Comparison of ENCODE assay signal across 13 cellular contexts in the genomic region with DNA sequence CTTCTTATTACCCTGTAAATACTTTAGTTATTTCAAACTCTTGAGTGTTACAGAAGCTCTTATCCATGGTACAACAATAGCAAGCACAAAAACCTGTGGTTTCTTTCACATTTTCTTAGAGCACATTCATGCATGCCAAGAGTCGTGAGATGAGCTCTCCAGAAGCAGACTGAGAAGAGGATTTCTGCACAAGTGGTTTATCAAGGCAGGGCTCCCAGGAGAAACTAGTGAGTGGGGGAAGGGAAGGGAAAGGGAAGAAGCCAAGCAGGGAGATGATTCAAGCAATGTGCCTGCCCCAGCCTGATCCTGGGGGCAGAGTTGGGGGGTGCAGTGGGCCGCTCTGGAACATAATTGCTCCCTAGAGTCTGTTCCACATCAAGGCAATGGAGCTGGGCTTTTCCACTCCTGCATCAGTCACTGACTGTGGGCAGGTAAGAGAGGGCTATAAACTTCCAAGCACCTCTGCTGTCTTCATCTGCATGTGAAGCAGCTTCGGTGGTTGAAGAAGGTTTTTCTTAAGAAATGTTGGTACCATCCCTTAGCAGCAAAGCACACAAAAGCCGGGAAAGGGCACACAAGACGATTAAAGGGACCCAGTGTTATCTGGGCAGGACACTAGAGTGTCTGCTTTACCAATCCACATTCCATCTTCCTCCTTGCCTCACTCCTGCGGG.
A peak's percentile ranks its signal among the peaks of the same experiment; 100 is the strongest.
DNase-seq lines count a peak whose midpoint lies in the region; ATAC-seq and TF ChIP-seq lines count a peak whose summit lies in the region.
"Had no signal": no experiment of that assay in that cellular context is flagged by ENCODE, and none has a peak within 500 bp of the region (broad histone marks: within the 10 kb centered on the region; RNA-seq: fewer than 3 reads in every experiment).

No MANE protein-coding gene starts in this region.

- in situ Hi-C loops in brain microvascular endothelial cell (cut with HindIII; ENCODE audit: low pct_ligation_motif_present, low sequenced_read_pairs): no loop called here

- H3K9me3 Mint-ChIP-seq in activated naive CD8-positive, alpha-beta T cell treated with anti-CD3 and anti-CD28 coated beads for 36 hours: no peaks in the 10 kb centered on the region

- DNase-seq in right atrium auricular region (ENCODE audit: low spot score): no peak
- DNase-seq in Right ventricle myocardium inferior (ENCODE audit: missing footprints): no peak
- DNase-seq in brain microvascular endothelial cell: peak; percentile 75
- DNase-seq in kidney epithelial cell (ENCODE audit: low read depth): peak; percentile 62
- DNase-seq in NCI-H2107 treated with DMSO at 0.1 percent for 48 hours (lab: John Stamatoyannopoulos, UW; ENCODE audit: unreplicated experiment): no peak
- no peak for DNase-seq in stimulated activated CD4-positive, alpha-beta T cell treated with anti-CD3 and anti-CD28 coated beads, Interleukin-1b, Interleukin-23, amount 100 ng/mL, for 48 hours
- no peak for DNase-seq in activated naive CD8-positive, alpha-beta T cell treated with anti-CD3 and anti-CD28 coated beads for 36 hours
- DNase-seq: activated CD4-positive, alpha-beta memory T cell treated with anti-CD3 and anti-CD28 coated beads for 36 hours; H7; natural killer cell; T-helper 17 cell; tibial artery had no signal

- H3K27ac ChIP-seq in right atrium auricular region: peak overlapping the region; percentile 32 to 84
- no peak overlapping the region for H3K27ac ChIP-seq in brain microvascular endothelial cell
- H3K27ac ChIP-seq: tibial artery had no signal

- H3K4me3 Mint-ChIP-seq in activated naive CD8-positive, alpha-beta T cell treated with anti-CD3 and anti-CD28 coated beads for 36 hours: no peak overlapping the region
- H3K4me3 Mint-ChIP-seq: activated CD4-positive, alpha-beta memory T cell treated with anti-CD3 and anti-CD28 coated beads for 36 hours; natural killer cell; T-helper 17 cell had no signal

- no peaks in the 10 kb centered on the region for H3K27me3 Mint-ChIP-seq in activated naive CD8-positive, alpha-beta T cell treated with anti-CD3 and anti-CD28 coated beads for 36 hours
- H3K27me3 Mint-ChIP-seq: activated CD4-positive, alpha-beta memory T cell treated with anti-CD3 and anti-CD28 coated beads for 36 hours; T-helper 17 cell had no signal

- H3K27ac Mint-ChIP-seq in activated naive CD8-positive, alpha-beta T cell treated with anti-CD3 and anti-CD28 coated beads for 36 hours: no peak overlapping the region
- H3K27ac Mint-ChIP-seq: activated CD4-positive, alpha-beta memory T cell treated with anti-CD3 and anti-CD28 coated beads for 36 hours; natural killer cell; T-helper 17 cell had no signal

- intact Hi-C loops in Right ventricle myocardium inferior (cut with DNase I): no loop called here

- H3K4me3 ChIP-seq in right atrium auricular region: no peak overlapping the region
- H3K4me3 ChIP-seq in brain microvascular endothelial cell (ENCODE audit: low read depth, low read length): no peak overlapping the region
- no peak overlapping the region for H3K4me3 ChIP-seq in kidney epithelial cell (ENCODE audit: low read depth, low read length)
- H3K4me3 ChIP-seq: tibial artery had no signal

- peaks cover 0 to 54% of the 10 kb centered on the region in 2 donors for H3K4me1 ChIP-seq in right atrium auricular region

- H3K9me3 ChIP-seq in right atrium auricular region: no peaks in the 10 kb centered on the region
- H3K9me3 ChIP-seq: tibial artery had no signal

- H3K36me3 ChIP-seq in right atrium auricular region: no peaks in the 10 kb centered on the region
- H3K36me3 ChIP-seq in brain microvascular endothelial cell (replicated peaks): no peaks in the 10 kb centered on the region
- H3K36me3 ChIP-seq in kidney epithelial cell (ENCODE audit: control insufficient read depth, insufficient read depth, low read length): peaks cover 2% of the 10 kb centered on the region
- H3K36me3 ChIP-seq: tibial artery had no signal

- H3K27me3 ChIP-seq in right atrium auricular region: no peaks in the 10 kb centered on the region
- no peaks in the 10 kb centered on the region for H3K27me3 ChIP-seq in brain microvascular endothelial cell (replicated peaks)
- H3K27me3 ChIP-seq in kidney epithelial cell (ENCODE audit: control insufficient read depth, insufficient read depth, low read length): no peaks in the 10 kb centered on the region
- H3K27me3 ChIP-seq: tibial artery had no signal

- no peaks in the 10 kb centered on the region for H3K4me1 Mint-ChIP-seq in activated naive CD8-positive, alpha-beta T cell treated with anti-CD3 and anti-CD28 coated beads for 36 hours
- H3K4me1 Mint-ChIP-seq: natural killer cell, T-helper 17 cell had no signal

- TF ChIP-seq CTCF in right atrium auricular region (IDR thresholded peaks at IDR 0.05): no peak
- no peak for TF ChIP-seq CTCF in brain microvascular endothelial cell (IDR thresholded peaks at IDR 0.05; ENCODE audit: low read depth, low read length, missing control alignments)
- no peak for TF ChIP-seq CTCF in kidney epithelial cell (IDR thresholded peaks at IDR 0.05; ENCODE audit: insufficient read depth, low read length, poor library complexity, severe bottlenecking)

- ATAC-seq in Right ventricle myocardium inferior: no peak
- no peak for ATAC-seq in HG03378 (IDR thresholded peaks at IDR 0.05; ENCODE audit: unreplicated experiment)
- ATAC-seq: natural killer cell, T-helper 17 cell had no signal

- H3K36me3 Mint-ChIP-seq in activated naive CD8-positive, alpha-beta T cell treated with anti-CD3 and anti-CD28 coated beads for 36 hours: no peaks in the 10 kb centered on the region
- H3K36me3 Mint-ChIP-seq: activated CD4-positive, alpha-beta memory T cell treated with anti-CD3 and anti-CD28 coated beads for 36 hours; natural killer cell had no signal

Comparison
In these comparisons a context has a peak if more than half of its experiments do, and no peak if none do; other contexts are left out.
1. DNase-seq: peak in brain microvascular endothelial cell (single experiment) and kidney epithelial cell (single experiment); none in right atrium auricular region (single experiment), Right ventricle myocardium inferior (single experiment), NCI-H2107 treated with DMSO at 0.1 percent for 48 hours (single experiment), stimulated activated CD4-positive, alpha-beta T cell treated with anti-CD3 and anti-CD28 coated beads, Interleukin-1b, Interleukin-23, amount 100 ng/mL, for 48 hours (single experiment) and activated naive CD8-positive, alpha-beta T cell treated with anti-CD3 and anti-CD28 coated beads for 36 hours (single experiment).